Comparison of ENCODE assay signal across 8 cellular contexts in genomic region chr9:97500765-97501176, GRCh38. TPM values are rescaled to one million over a fixed set of nuclear protein-coding genes. Genes with fewer than 3 reads are reported as not detected.
DNase-seq lines count a peak whose midpoint lies in the region; ATAC-seq, FAIRE-seq and TF ChIP-seq lines count a peak whose summit lies in the region.

No MANE protein-coding gene starts in this region.

- ATAC-seq in CD8-positive, alpha-beta T cell, result no peak

- peaks cover 4% of the 10 kb centered on the region for H3K27me3 ChIP-seq in CD8-positive, alpha-beta T cell (ENCODE audit: insufficient read depth, low read length)
- peaks cover 63% of the 10 kb centered on the region for H3K27me3 ChIP-seq in NT2/D1 (ENCODE audit: insufficient read depth, insufficient read length)
- H3K27me3 ChIP-seq in endocrine pancreas (ENCODE audit: control insufficient read depth, insufficient read depth, low read length), result no peaks in the 10 kb centered on the region
- H3K27me3 ChIP-seq in neuronal stem cell (ENCODE audit: control insufficient read depth in 3 of 3, insufficient read depth in 3 of 3, low read depth in 1 of 3, low read length in 3 of 3), result peaks cover 15 to 69% (median 45%) of the 10 kb centered on the region in 3 experiments

- CTCF ChIA-PET in CD8-positive, alpha-beta T cell (lab: Charles Lee), result interaction anchor here (1.0 kb wide), 2 partner anchors 9 to 98 kb away, joined by 3 read pairs; no protein-coding TSS in a partner anchor

- H3K4me1 ChIP-seq in CD8-positive, alpha-beta T cell (ENCODE audit: insufficient read depth, low read length), result peaks cover 8% of the 10 kb centered on the region
- H3K4me1 ChIP-seq in NT2/D1 (ENCODE audit: insufficient read depth, insufficient read length) (peaks cover 7% of the 10 kb centered on the region), endocrine pancreas (ENCODE audit: control insufficient read depth, insufficient read depth, low read length) (peaks cover 13% of the 10 kb centered on the region), neuronal stem cell (ENCODE audit: control insufficient read depth in 2 of 2, insufficient read depth in 1 of 2, low read depth in 1 of 2, low read length in 2 of 2) (peaks cover 0 to 7% of the 10 kb centered on the region in 2 donors)

- peak overlapping the region; percentile 76 for H3K4me3 Mint-ChIP-seq in CD8-positive, alpha-beta T cell

- H2BK5ac ChIP-seq in neuronal stem cell (ENCODE audit: low read length), result no peak overlapping the region

- no peak for TF ChIP-seq CTCF in CD8-positive, alpha-beta T cell (IDR thresholded peaks at IDR 0.05)

- POLR2A ChIA-PET in CD8-positive, alpha-beta T cell (lab: Charles Lee), result interaction anchor here (0.7 kb wide), 1 partner anchor 38 kb away, joined by 3 read pairs; no protein-coding TSS in a partner anchor

- no peak overlapping the region for H2BK15ac ChIP-seq in neuronal stem cell (ENCODE audit: low read length)

- H3K27me3 Mint-ChIP-seq in CD8-positive, alpha-beta T cell (ENCODE audit: low read depth), result peaks cover 40% of the 10 kb centered on the region

- DNase-seq in CD8-positive, alpha-beta T cell, result no peak
- DNase-seq in NT2/D1 (ENCODE audit: low read depth, low spot score), result no peak
- no peak for DNase-seq in neuronal stem cell (ENCODE audit: low spot score)
- DNase-seq in HTR-8/SVneo (ENCODE audit: insufficient read length, low spot score), result no peak
- DNase-seq in activated effector memory CD4-positive, alpha-beta T cell treated with Interleukin-2 at 50 U/mL for 16 hours, result no peak
- no peak for DNase-seq in DMS153 treated with DMSO at 0.1 percent for 48 hours (lab: John Stamatoyannopoulos, UW; ENCODE audit: unreplicated experiment)
- DNase-seq in NCI-H2029 (lab: John Stamatoyannopoulos, UW), result no peak

- intact Hi-C loops in CD8-positive, alpha-beta T cell (cut with DNase I, micrococcal nuclease), result no loop called here

- H3K4ac ChIP-seq in neuronal stem cell (ENCODE audit: low read length), result no peak overlapping the region

- no peaks in the 10 kb centered on the region for H3K79me1 ChIP-seq in neuronal stem cell (ENCODE audit: low read depth, low read length)

- H3K14ac ChIP-seq in neuronal stem cell (ENCODE audit: low read length), result no peak overlapping the region

- peak overlapping the region; percentile 23 for H3K4me3 ChIP-seq in CD8-positive, alpha-beta T cell (ENCODE audit: low read depth, low read length)
- H3K4me3 ChIP-seq in NT2/D1 (ENCODE audit: insufficient read length, low read depth) (peak overlapping the region; percentile 37), endocrine pancreas (ENCODE audit: control insufficient read depth, insufficient read depth, low read length) (peak overlapping the region; percentile 35), neuronal stem cell (ENCODE audit: low read length in 2 of 2) (no peak overlapping the region)

- no peaks in the 10 kb centered on the region for H3K9me3 ChIP-seq in CD8-positive, alpha-beta T cell (ENCODE audit: low read length)
- H3K9me3 ChIP-seq in NT2/D1 (ENCODE audit: insufficient read depth, low read length) (no peaks in the 10 kb centered on the region), endocrine pancreas (ENCODE audit: control insufficient read depth, low read length) (no peaks in the 10 kb centered on the region), neuronal stem cell (replicated peaks in 1 of 2; ENCODE audit: control insufficient read depth in 2 of 2, insufficient read depth in 1 of 2, low read depth in 1 of 2, low read length in 2 of 2) (peaks cover 0 to 7% of the 10 kb centered on the region in 2 donors)

- H4K8ac ChIP-seq in neuronal stem cell (ENCODE audit: low read depth, low read length), result no peak overlapping the region

- H2BK12ac ChIP-seq in neuronal stem cell (ENCODE audit: low read length), result no peak overlapping the region

- no peak overlapping the region for H3K27ac ChIP-seq in CD8-positive, alpha-beta T cell (ENCODE audit: low read depth, low read length)
- H3K27ac ChIP-seq in neuronal stem cell (replicated peaks; ENCODE audit: low read length), result no peak overlapping the region

- H3K36me3 ChIP-seq in CD8-positive, alpha-beta T cell (ENCODE audit: insufficient read depth, low read length), result no peaks in the 10 kb centered on the region
- H3K36me3 ChIP-seq in NT2/D1 (ENCODE audit: insufficient read depth, insufficient read length, low read length), result no peaks in the 10 kb centered on the region
- H3K36me3 ChIP-seq in endocrine pancreas (ENCODE audit: control insufficient read depth, insufficient read depth, low read length), result no peaks in the 10 kb centered on the region
- H3K36me3 ChIP-seq in neuronal stem cell (replicated peaks in 1 of 2; ENCODE audit: control insufficient read depth in 2 of 2, insufficient read depth in 2 of 2, low read length in 2 of 2), result no peaks in the 10 kb centered on the region

- H4K91ac ChIP-seq in neuronal stem cell (ENCODE audit: low read depth, low read length, poor library complexity), result no peak overlapping the region

- H3K18ac ChIP-seq in neuronal stem cell (ENCODE audit: low read length), result no peak overlapping the region

- FAIRE-seq in HTR-8/SVneo (lab: Jason Lieb, UNC), result no peak

- H3K36me3 Mint-ChIP-seq in CD8-positive, alpha-beta T cell, result peaks cover 14% of the 10 kb centered on the region

- H3K4me1 Mint-ChIP-seq in CD8-positive, alpha-beta T cell (ENCODE audit: low read depth), result peaks cover 16% of the 10 kb centered on the region

- H2BK120ac ChIP-seq in neuronal stem cell (ENCODE audit: low read depth, low read length), result no peak overlapping the region

- no peak overlapping the region for H3K23ac ChIP-seq in neuronal stem cell (ENCODE audit: low read depth, low read length, poor library complexity)

- no peak overlapping the region for H2AK5ac ChIP-seq in neuronal stem cell (ENCODE audit: low read depth, low read length)

- no peak overlapping the region for H3K4me2 ChIP-seq in neuronal stem cell (ENCODE audit: insufficient read depth, low read length, poor library complexity, severe bottlenecking)

- no peak overlapping the region for H3K27ac Mint-ChIP-seq in CD8-positive, alpha-beta T cell

- H2AFZ ChIP-seq in neuronal stem cell (ENCODE audit: low read length), result peak overlapping the region; percentile 59

- H3K9ac ChIP-seq in NT2/D1 (ENCODE audit: insufficient read length, low read depth) (peak overlapping the region; percentile 58), endocrine pancreas (ENCODE audit: control insufficient read depth, insufficient read depth, low read length) (peak overlapping the region; percentile 33), neuronal stem cell (ENCODE audit: low read depth, low read length, poor library complexity) (no peak overlapping the region)

- no CpG with 5 or more reads among the region's 6 CpGs for WGBS in neuronal stem cell (ENCODE audit: extremely low coverage in 2 of 2, insufficient read length in 2 of 2, insufficient replicate concordance in 1 of 2), 2 donors

- H3K9me3 Mint-ChIP-seq in CD8-positive, alpha-beta T cell, result no peaks in the 10 kb centered on the region

RNA-seq across cellular contexts. Expression of gene TMOD1, which starts 0.7 kb away (rescaled TPM):
- total RNA-seq in CD8-positive, alpha-beta T cell, result under 1 TPM; 0.11 TPM
- polyA plus RNA-seq in neuronal stem cell (2013, experiment 1 of 2), result 0.15 TPM
- polyA plus RNA-seq in neuronal stem cell (2013, experiment 2 of 2), result 0.21 TPM

Comparison
In these comparisons a context has a peak if more than half of its experiments do, and no peak if none do; other contexts are left out.
1. H3K4me3 ChIP-seq: peak in CD8-positive, alpha-beta T cell (single experiment), NT2/D1 (single experiment) and endocrine pancreas (single experiment); none in neuronal stem cell (0 of 2).